Comparison of ENCODE assay signal across 1 cellular context in the genomic region with DNA sequence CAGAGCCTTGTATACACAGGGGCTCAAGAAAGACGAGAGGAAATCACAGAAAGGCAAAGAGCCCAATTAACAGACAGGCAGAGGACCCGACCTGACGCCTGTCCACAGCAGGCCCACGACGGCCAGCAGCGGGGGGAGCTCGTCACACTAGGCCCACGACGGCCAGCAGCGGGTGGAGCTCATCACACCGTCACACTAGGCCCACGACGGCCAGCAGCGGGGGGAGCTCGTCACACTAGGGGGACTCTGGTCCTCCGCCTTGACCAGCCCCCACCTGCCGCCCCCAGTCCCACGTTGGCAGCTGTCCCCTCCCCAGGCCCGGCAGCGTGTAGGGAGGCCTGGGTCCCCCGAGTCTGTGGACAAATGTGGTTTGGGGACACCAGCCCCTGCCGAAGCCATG.
TF ChIP-seq lines count a peak whose summit lies in the region.

No MANE protein-coding gene starts in this region.

TF ChIP-seq in K562, 482 proteins besides CTCF, POLR2A, EP300 and RAD21:
- TF ChIP-seq MLX (CRISPR knock-in tag; conservative IDR thresholded peaks at IDR 0.05) (no peak), SAFB (IDR thresholded peaks at IDR 0.05; ENCODE audit: borderline replicate concordance, low read depth, low read length) (0 out of 2 replicates have a peak, but pooled peaks have one; percentile 13)
- TF ChIP-seq, protein P1, sequence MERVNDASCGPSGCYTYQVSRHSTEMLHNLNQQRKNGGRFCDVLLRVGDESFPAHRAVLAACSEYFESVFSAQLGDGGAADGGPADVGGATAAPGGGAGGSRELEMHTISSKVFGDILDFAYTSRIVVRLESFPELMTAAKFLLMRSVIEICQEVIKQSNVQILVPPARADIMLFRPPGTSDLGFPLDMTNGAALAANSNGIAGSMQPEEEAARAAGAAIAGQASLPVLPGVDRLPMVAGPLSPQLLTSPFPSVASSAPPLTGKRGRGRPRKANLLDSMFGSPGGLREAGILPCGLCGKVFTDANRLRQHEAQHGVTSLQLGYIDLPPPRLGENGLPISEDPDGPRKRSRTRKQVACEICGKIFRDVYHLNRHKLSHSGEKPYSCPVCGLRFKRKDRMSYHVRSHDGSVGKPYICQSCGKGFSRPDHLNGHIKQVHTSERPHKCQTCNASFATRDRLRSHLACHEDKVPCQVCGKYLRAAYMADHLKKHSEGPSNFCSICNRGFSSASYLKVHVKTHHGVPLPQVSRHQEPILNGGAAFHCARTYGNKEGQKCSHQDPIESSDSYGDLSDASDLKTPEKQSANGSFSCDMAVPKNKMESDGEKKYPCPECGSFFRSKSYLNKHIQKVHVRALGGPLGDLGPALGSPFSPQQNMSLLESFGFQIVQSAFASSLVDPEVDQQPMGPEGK (CRISPR knock-in tag; IDR thresholded peaks at IDR 0.05; ENCODE audit: borderline replicate concordance): no peak
